ENCODE assay signal across 11 cellular contexts in the genomic region with DNA sequence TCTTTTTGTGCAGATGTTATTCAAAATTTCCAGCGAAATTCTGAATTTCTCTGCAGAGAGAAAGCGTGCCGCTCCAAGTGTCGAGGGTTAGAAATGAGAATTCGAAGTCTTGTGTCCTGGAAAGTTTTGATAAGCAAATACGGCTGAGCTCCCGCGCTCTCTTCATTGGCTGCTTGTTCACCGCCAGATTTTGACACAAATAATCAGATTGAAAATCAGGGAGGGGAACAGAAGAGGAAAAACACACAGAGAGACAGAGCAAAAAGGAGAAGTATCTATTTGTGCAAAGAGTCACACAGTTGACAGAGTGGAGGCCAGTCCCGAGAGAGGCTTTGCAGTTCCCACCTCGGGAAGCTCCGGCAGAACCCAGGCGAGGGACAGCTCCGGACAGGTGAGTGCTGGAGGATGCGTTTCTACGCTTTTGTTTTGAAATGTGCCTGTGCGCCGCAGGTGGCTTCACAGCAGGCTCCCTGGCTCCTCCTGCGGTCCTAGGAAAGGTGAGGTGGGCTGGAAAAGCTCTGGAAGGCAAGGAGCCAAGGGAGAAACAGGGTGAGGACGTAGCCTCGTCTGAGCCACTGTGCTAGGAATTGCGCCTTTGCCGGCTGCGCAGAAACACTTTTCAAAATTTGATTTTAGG. TPM values are rescaled to one million over a fixed set of nuclear protein-coding genes. Genes with fewer than 3 reads are reported as not detected.
DNase-seq lines count a peak whose midpoint lies in the region; ATAC-seq and TF ChIP-seq lines count a peak whose summit lies in the region.
"Had no signal": no experiment of that assay in that cellular context is flagged by ENCODE, and none has a peak within 500 bp of the region (broad histone marks: within the 10 kb centered on the region; RNA-seq: fewer than 3 reads in every experiment).

Gene GFI1B (plus strand): TSS at position 244 of the 637 bp plus-strand sequence. CDS start 7,985 bp downstream, outside the sequence.

- no peak within 1 kb of the TSS for H2AK5ac ChIP-seq in H9 (ENCODE audit: insufficient read length, low read length)

- no peaks in the 10 kb centered on the region for H3K36me3 Mint-ChIP-seq in H9 (ENCODE audit: insufficient read depth in 1 of 3, low read depth in 3 of 3)

- no peaks in the 10 kb centered on the region for H3K23me2 ChIP-seq in H9 (ENCODE audit: insufficient read length, low read depth, low read length, poor library complexity, severe bottlenecking)

- no peaks in the 10 kb centered on the region for H3K36me3 ChIP-seq in BLaER1
- no peaks in the 10 kb centered on the region for H3K36me3 ChIP-seq in left lung
- H3K36me3 ChIP-seq: adrenal gland, transverse colon had no signal

- no peak within 1 kb of the TSS for H3K56ac ChIP-seq in H9 (ENCODE audit: insufficient read length, low read depth, low read length)

- H4K20me1 ChIP-seq in BLaER1: peaks cover 7% of the 10 kb centered on the region; the same call in 1 of the 2 replicates
- no peaks in the 10 kb centered on the region for H4K20me1 ChIP-seq in H9 (ENCODE audit: control insufficient read depth, insufficient read depth, insufficient read length)

- no peak within 1 kb of the TSS for H3K18ac ChIP-seq in H9 (ENCODE audit: insufficient read length, low read depth, low read length)

- H3K4me1 ChIP-seq in BLaER1 (peaks cover 41% of the 10 kb centered on the region), H9 (ENCODE audit: insufficient read depth, low read length) (no peaks in the 10 kb centered on the region), left lung (peaks cover 0 to 4% of the 10 kb centered on the region in 2 donors)
- H3K4me1 ChIP-seq: adrenal gland had no signal

- H3K9me3 ChIP-seq in BLaER1 (no peaks in the 10 kb centered on the region), H9 (ENCODE audit: control insufficient read depth, low read depth, low read length) (no peaks in the 10 kb centered on the region), left lung (no peaks in the 10 kb centered on the region)
- H3K9me3 ChIP-seq: adrenal gland, transverse colon had no signal

- peaks cover 81% of the 10 kb centered on the region for H3K27me3 Mint-ChIP-seq in H9 (ENCODE audit: low read depth)

- no peak within 1 kb of the TSS for H4K5ac ChIP-seq in H9 (ENCODE audit: insufficient read length, low read depth, low read length)

- H2BK120ac ChIP-seq in H9 (ENCODE audit: low read depth, low read length, poor library complexity, severe bottlenecking): no peak within 1 kb of the TSS

- no peaks in the 10 kb centered on the region for H3K79me1 ChIP-seq in H9 (ENCODE audit: insufficient read depth, low read depth, low read length, poor library complexity, severe bottlenecking)

- H3K4me3 Mint-ChIP-seq in H9: peak within 1 kb of the TSS; percentile 6 to 78; a peak in 3 of 5 replicates

- no peak within 1 kb of the TSS for H2BK5ac ChIP-seq in H9 (ENCODE audit: insufficient read length, low read length)

- H3K9ac ChIP-seq in BLaER1: no peak within 1 kb of the TSS
- no peak within 1 kb of the TSS for H3K9ac ChIP-seq in H9 (ENCODE audit: extremely low read depth, insufficient read length, low read length)

- H3K9me3 Mint-ChIP-seq in H9: no peaks in the 10 kb centered on the region; a peak in 2 of 5 replicates

- H3K4me2 ChIP-seq in BLaER1: peak within 1 kb of the TSS; percentile 62
- peak within 1 kb of the TSS; percentile 66 for H3K4me2 ChIP-seq in H9 (ENCODE audit: insufficient read depth, insufficient read length, low read length)

- H3K4ac ChIP-seq in H9 (ENCODE audit: low read depth, low read length): no peak within 1 kb of the TSS

- H2BK15ac ChIP-seq in H9 (ENCODE audit: low read depth, low read length): no peak within 1 kb of the TSS

- no peaks in the 10 kb centered on the region for H3K79me2 ChIP-seq in H9 (ENCODE audit: insufficient read depth, low read length)

- H2AFZ ChIP-seq in H9 (ENCODE audit: low read length): no peak within 1 kb of the TSS

- TF ChIP-seq CTCF in H9 (conservative IDR thresholded peaks at IDR 0.05) (no peak), left lung (IDR thresholded peaks at IDR 0.05) (no peak)

- no CpG with 5 or more reads among the region's 24 CpGs for WGBS in H9 (ENCODE audit: extremely low coverage, insufficient read length, low lambda C conversion rate)

- no peak within 1 kb of the TSS for H3K4me3 ChIP-seq in BLaER1
- no peak within 1 kb of the TSS for H3K4me3 ChIP-seq in left lung
- H3K4me3 ChIP-seq: adrenal gland, transverse colon had no signal

- no peak within 1 kb of the TSS for H3K23ac ChIP-seq in H9 (ENCODE audit: insufficient read length, low read depth, low read length)

- peaks cover 47% of the 10 kb centered on the region for H3K27me3 ChIP-seq in BLaER1
- H3K27me3 ChIP-seq in H9 (ENCODE audit: insufficient read depth, low read length): peaks cover 6% of the 10 kb centered on the region; the same call in 1 of the 2 replicates
- H3K27me3 ChIP-seq in left lung: peaks cover 22 to 81% of the 10 kb centered on the region in 2 donors

- H4K91ac ChIP-seq in H9 (ENCODE audit: insufficient read length, low read depth, low read length): no peak within 1 kb of the TSS

- intact Hi-C loops in left lung (cut with DNase I): no loop called here

- DNase-seq in H9 (peak; percentile 70), OCI-M1 (lab: John Stamatoyannopoulos, UW) (peak; percentile 96), left lung (no peak)
- DNase-seq in activated CD4-positive, alpha-beta T cell treated with anti-CD3 and anti-CD28 coated beads for 1 hour: no peak
- DNase-seq: adrenal gland, transverse colon had no signal

- peak; percentile 47 for ATAC-seq in left lung
- no peak for ATAC-seq in HG03378 (IDR thresholded peaks at IDR 0.05; ENCODE audit: unreplicated experiment)
- ATAC-seq in GM19023 (IDR thresholded peaks at IDR 0.05; ENCODE audit: unreplicated experiment): no peak
- ATAC-seq in GM18867 (IDR thresholded peaks at IDR 0.05; ENCODE audit: unreplicated experiment): no peak

- H3T11ph ChIP-seq in H9 (ENCODE audit: low read length): no peak within 1 kb of the TSS

- no peak within 1 kb of the TSS for H3K14ac ChIP-seq in H9 (ENCODE audit: insufficient read depth, low read length)

- H2BK12ac ChIP-seq in H9 (ENCODE audit: insufficient read length, low read depth, low read length): no peak within 1 kb of the TSS

- peaks cover 12 to 21% of the 10 kb centered on the region in 2 experiments for H3K4me1 Mint-ChIP-seq in H9

- H2BK20ac ChIP-seq in H9 (ENCODE audit: low read depth, low read length, poor library complexity, severe bottlenecking): no peak within 1 kb of the TSS

- H3K27ac Mint-ChIP-seq in H9: no peak within 1 kb of the TSS; a peak in 1 of 7 replicates

- H3K27ac ChIP-seq in BLaER1 (no peak within 1 kb of the TSS), H9 (ENCODE audit: insufficient read length, low read depth, low read length) (no peak within 1 kb of the TSS), left lung (no peak within 1 kb of the TSS)
- H3K27ac ChIP-seq: adrenal gland, transverse colon had no signal

- no peak within 1 kb of the TSS for H4K8ac ChIP-seq in H9 (replicated peaks; ENCODE audit: insufficient read length, low read depth, low read length)

RNA-seq across cellular contexts. Expression of gene GFI1B, which starts in this region (rescaled TPM):
- total RNA-seq in H9 (2021): not detected in 2 replicates
- total RNA-seq in left lung: under 1 TPM; 0.18 to 0.90 TPM
- total RNA-seq: activated CD8-positive, alpha-beta memory T cell treated with anti-CD3 and anti-CD28 coated beads for 36 hours had no signal

Comparison
In these comparisons a context has a peak if more than half of its experiments do, and no peak if none do; other contexts are left out.
1. Peak in DNase-seq and H3K4me2 ChIP-seq in H9; RNA of the gene not detected or under 1 TPM.
2. Peak in ATAC-seq in left lung; RNA of the gene not detected or under 1 TPM.